20 cellular contexts compared by ENCODE assay signal in genomic region chr10:119742988-119743646, GRCh38. TPM values are rescaled to one million over a fixed set of nuclear protein-coding genes. Genes with fewer than 3 reads are reported as not detected.
DNase-seq lines count a peak whose midpoint lies in the region; ATAC-seq, FAIRE-seq and TF ChIP-seq lines count a peak whose summit lies in the region.
"Had no signal": no experiment of that assay in that cellular context is flagged by ENCODE, and none has a peak within 500 bp of the region (broad histone marks: within the 10 kb centered on the region; RNA-seq: fewer than 3 reads in every experiment).

No MANE protein-coding gene starts in this region.

- CTCF ChIA-PET in K562 (lab: Yijun Ruan, JAX; ENCODE audit: low intra/inter-chr PET ratio): no interaction called here
- CTCF ChIA-PET in activated CD8-positive, alpha-beta memory T cell treated with anti-CD3 and anti-CD28 coated beads, Interleukin-2, amount 10 ng/mL, durations not matched to agents 7 days and 5 days (lab: Charles Lee): interaction anchor here (1.0 to 1.5 kb wide), 3 partner anchors 10 to 57 kb away, joined by 3 to 4 read pairs (median 4); no protein-coding TSS in a partner anchor

- H3K9me3 ChIP-seq in K562 (replicated peaks; ENCODE audit: control insufficient read depth, insufficient read depth, low read depth, low read length) (no peaks in the 10 kb centered on the region), right lobe of liver (no peaks in the 10 kb centered on the region), tibial nerve (no peaks in the 10 kb centered on the region)
- H3K9me3 ChIP-seq: ascending aorta, neutrophil had no signal

- H3K9me1 ChIP-seq in K562 (ENCODE audit: control insufficient read depth, insufficient read depth, low read length): no peaks in the 10 kb centered on the region

- H3K9me3 Mint-ChIP-seq in activated naive CD4-positive, alpha-beta T cell treated with anti-CD3 and anti-CD28 coated beads, Interleukin-2, amount 50 U/mL, for 24 hours: no peaks in the 10 kb centered on the region
- H3K9me3 Mint-ChIP-seq in activated naive CD4-positive, alpha-beta T cell treated with anti-CD3 and anti-CD28 coated beads, Interleukin-2, amount 50 U/mL, for 72 hours: no peaks in the 10 kb centered on the region
- no peaks in the 10 kb centered on the region for H3K9me3 Mint-ChIP-seq in activated CD8-positive, alpha-beta memory T cell treated with anti-CD3 and anti-CD28 coated beads, Interleukin-2, amount 10 ng/mL, durations not matched to agents 7 days and 5 days (ENCODE audit: low read depth)

- no peak for TF ChIP-seq CTCF in K562 (IDR thresholded peaks at IDR 0.05 in 2 of 3, conservative IDR thresholded peaks at IDR 0.05 in 1 of 3; ENCODE audit: insufficient read depth in 2 of 3, low read depth in 1 of 3, low read length in 3 of 3)
- TF ChIP-seq CTCF in right lobe of liver (IDR thresholded peaks at IDR 0.05): no peak
- TF ChIP-seq CTCF in tibial nerve (IDR thresholded peaks at IDR 0.05): no peak

- H3K4me1 ChIP-seq in K562 (replicated peaks in 1 of 2; ENCODE audit: control insufficient read depth in 2 of 2, insufficient read depth in 2 of 2, low read length in 2 of 2) (peaks cover 0 to 9% of the 10 kb centered on the region in 2 experiments; a peak in 3 of 5 replicates), right lobe of liver (no peaks in the 10 kb centered on the region), tibial nerve (peaks cover 0 to 48% (median 31%) of the 10 kb centered on the region in 4 donors)

- TF ChIP-seq RAD21 in K562 (CRISPR knock-in tag; conservative IDR thresholded peaks at IDR 0.05 in 1 of 2, IDR thresholded peaks at IDR 0.05 in 1 of 2): no peak

- intact Hi-C loops in K562 (cut with micrococcal nuclease): no loop called here
- intact Hi-C loops in right lobe of liver (cut with DNase I): no loop called here

- H4K20me1 ChIP-seq in K562 (replicated peaks; ENCODE audit: control insufficient read depth, insufficient read depth, low read length): no peaks in the 10 kb centered on the region

- no peaks in the 10 kb centered on the region for H3K27me3 ChIP-seq in K562 (ENCODE audit: control insufficient read depth in 2 of 2, insufficient read depth in 2 of 2, low read length in 2 of 2)
- H3K27me3 ChIP-seq in right lobe of liver: no peaks in the 10 kb centered on the region
- no peaks in the 10 kb centered on the region for H3K27me3 ChIP-seq in tibial nerve
- H3K27me3 ChIP-seq: ascending aorta, neutrophil had no signal

- H3K27ac ChIP-seq in K562 (ENCODE audit: extremely low read depth, low read depth, low read length) (no peak overlapping the region), right lobe of liver (no peak overlapping the region), tibial nerve (peak overlapping the region in 3 of 4 donors; percentile 7 to 80 (median 55))
- H3K27ac ChIP-seq: ascending aorta, neutrophil, RWPE1 had no signal

- no peaks in the 10 kb centered on the region for H3K79me2 ChIP-seq in K562 (ENCODE audit: control insufficient read depth, insufficient read depth, low read length)

- ATAC-seq in activated naive CD4-positive, alpha-beta T cell treated with anti-CD3 and anti-CD28 coated beads, Interleukin-2, amount 50 U/mL, for 72 hours: no peak
- ATAC-seq in K562: no peak
- peak; percentile 36 to 98 (median 51) for ATAC-seq in right lobe of liver
- no peak for ATAC-seq in activated CD8-positive, alpha-beta memory T cell treated with anti-CD3 and anti-CD28 coated beads, Interleukin-2, amount 10 ng/mL, durations not matched to agents 7 days and 5 days

- H3K4me1 Mint-ChIP-seq in activated naive CD4-positive, alpha-beta T cell treated with anti-CD3 and anti-CD28 coated beads, Interleukin-2, amount 50 U/mL, for 24 hours: peaks cover 47% of the 10 kb centered on the region
- peaks cover 16% of the 10 kb centered on the region for H3K4me1 Mint-ChIP-seq in activated CD8-positive, alpha-beta memory T cell treated with anti-CD3 and anti-CD28 coated beads, Interleukin-2, amount 10 ng/mL, durations not matched to agents 7 days and 5 days

- no peaks in the 10 kb centered on the region for H3K27me3 Mint-ChIP-seq in activated naive CD4-positive, alpha-beta T cell treated with anti-CD3 and anti-CD28 coated beads, Interleukin-2, amount 50 U/mL, for 24 hours
- H3K27me3 Mint-ChIP-seq in activated CD8-positive, alpha-beta memory T cell treated with anti-CD3 and anti-CD28 coated beads, Interleukin-2, amount 10 ng/mL, durations not matched to agents 7 days and 5 days: no peaks in the 10 kb centered on the region

- H3K36me3 Mint-ChIP-seq in activated naive CD4-positive, alpha-beta T cell treated with anti-CD3 and anti-CD28 coated beads, Interleukin-2, amount 50 U/mL, for 24 hours: peaks cover 8% of the 10 kb centered on the region
- H3K36me3 Mint-ChIP-seq in activated naive CD4-positive, alpha-beta T cell treated with anti-CD3 and anti-CD28 coated beads, Interleukin-2, amount 50 U/mL, for 72 hours: peaks cover 0 to 11% of the 10 kb centered on the region in 2 donors
- H3K36me3 Mint-ChIP-seq in activated CD8-positive, alpha-beta memory T cell treated with anti-CD3 and anti-CD28 coated beads, Interleukin-2, amount 10 ng/mL, durations not matched to agents 7 days and 5 days: peaks cover 4% of the 10 kb centered on the region

- no peak for FAIRE-seq in K562 (lab: Jason Lieb, UNC)
- FAIRE-seq: frontal cortex, H54 had no signal

- no peaks in the 10 kb centered on the region for H3K36me3 ChIP-seq in K562 (ENCODE audit: control insufficient read depth, insufficient read depth, low read length)
- no peaks in the 10 kb centered on the region for H3K36me3 ChIP-seq in right lobe of liver
- H3K36me3 ChIP-seq in tibial nerve: no peaks in the 10 kb centered on the region
- H3K36me3 ChIP-seq: ascending aorta, neutrophil had no signal

- no peak for DNase-seq in activated naive CD4-positive, alpha-beta T cell treated with anti-CD3 and anti-CD28 coated beads, Interleukin-2, amount 50 U/mL, for 72 hours (ENCODE audit: low spot score in 2 of 2)
- DNase-seq in K562 (ENCODE audit: extremely low read depth in 1 of 4, low spot score in 3 of 4) (no peak), right lobe of liver (peak in 1 of 3 donors; percentile 33), tibial nerve (ENCODE audit: low spot score in 2 of 2) (no peak), NK-92 (lab: John Stamatoyannopoulos, UW; ENCODE audit: unreplicated experiment) (no peak)
- no peak for DNase-seq in activated CD8-positive, alpha-beta memory T cell treated with anti-CD3 and anti-CD28 coated beads, Interleukin-2, amount 10 ng/mL, durations not matched to agents 7 days and 5 days
- no peak for DNase-seq in stimulated activated CD4-positive, alpha-beta T cell treated with anti-CD3 and anti-CD28 coated beads, Interleukin-2, amount 100 ng/mL, for 48 hours
- DNase-seq: activated CD4-positive, alpha-beta T cell treated with anti-CD3 and anti-CD28 coated beads, Interleukin-2, amount 50 U/mL, for 1 hour; effector CD8-positive, alpha-beta T cell; NCI-H1930; NCI-H526 treated with DMSO at 0.1 percent for 48 hours; stimulated activated CD4-positive, alpha-beta T cell treated with anti-CD3 and anti-CD28 coated beads, Interleukin-12 subunit alpha, Interleukin-12 subunit beta, amount 100 ng/mL, for 4 hours; substantia nigra; T-helper 9 cell had no signal

- H3K4me2 ChIP-seq in K562 (ENCODE audit: insufficient read depth, low read length): no peak overlapping the region

- BruUV-seq in K562 (replicated peaks; lab: Mats Ljungman, UMichigan): no TSS peak

- TF ChIP-seq EP300 in K562 (IDR thresholded peaks at IDR 0.05; ENCODE audit: low read length): no peak
- TF ChIP-seq EP300 in tibial nerve (IDR thresholded peaks at IDR 0.05): no peak

- H3K9ac ChIP-seq in K562 (ENCODE audit: insufficient read depth in 1 of 2, low read depth in 2 of 2, low read length in 2 of 2): no peak overlapping the region

- H3K27ac Mint-ChIP-seq in activated naive CD4-positive, alpha-beta T cell treated with anti-CD3 and anti-CD28 coated beads, Interleukin-2, amount 50 U/mL, for 24 hours: peak overlapping the region; percentile 74
- H3K27ac Mint-ChIP-seq in activated naive CD4-positive, alpha-beta T cell treated with anti-CD3 and anti-CD28 coated beads, Interleukin-2, amount 50 U/mL, for 72 hours: no peak overlapping the region
- no peak overlapping the region for H3K27ac Mint-ChIP-seq in activated CD8-positive, alpha-beta memory T cell treated with anti-CD3 and anti-CD28 coated beads, Interleukin-2, amount 10 ng/mL, durations not matched to agents 7 days and 5 days

- H3K4me3 ChIP-seq in K562: no peak overlapping the region
- H3K4me3 ChIP-seq in right lobe of liver: no peak overlapping the region
- no peak overlapping the region for H3K4me3 ChIP-seq in tibial nerve
- H3K4me3 ChIP-seq: ascending aorta had no signal

- in situ Hi-C loops in K562 (cut with MboI): no loop called here

- WGBS in K562 (ENCODE audit: insufficient coverage, low coverage, missing lambda C conversion rate): 19% methylated on average over 5 of the region's 6 CpGs
- WGBS in right lobe of liver (ENCODE audit: insufficient coverage, low coverage, low lambda C conversion rate, missing lambda C conversion rate): 25% methylated on average over 6 of the region's 6 CpGs
- 16 to 20% methylated on average over 6 of the region's 6 CpGs for WGBS in tibial nerve, 2 donors

- POLR2A ChIA-PET in K562 (lab: Yijun Ruan, JAX): interaction anchor here (0.6 to 2.4 kb wide), 3 partner anchors 8 to 149 kb away, joined by 3 to 7 read pairs (median 3); partner anchors contain the start of gene SEC23IP

- TF ChIP-seq POLR2A in K562 (conservative IDR thresholded peaks at IDR 0.05): no peak
- no peak for TF ChIP-seq POLR2A in right lobe of liver (IDR thresholded peaks at IDR 0.05)
- TF ChIP-seq POLR2A in tibial nerve (IDR thresholded peaks at IDR 0.05): no peak

- H2AFZ ChIP-seq in K562 (ENCODE audit: low read depth, low read length): no peak overlapping the region

- no peak overlapping the region for H3K4me3 Mint-ChIP-seq in activated naive CD4-positive, alpha-beta T cell treated with anti-CD3 and anti-CD28 coated beads, Interleukin-2, amount 50 U/mL, for 24 hours
- H3K4me3 Mint-ChIP-seq in activated CD8-positive, alpha-beta memory T cell treated with anti-CD3 and anti-CD28 coated beads, Interleukin-2, amount 10 ng/mL, durations not matched to agents 7 days and 5 days: no peak overlapping the region

RNA-seq across cellular contexts. Expression of gene INPP5F, which starts 17.3 kb away (rescaled TPM):
- total RNA-seq in activated naive CD4-positive, alpha-beta T cell treated with anti-CD3 and anti-CD28 coated beads, Interleukin-2, amount 50 U/mL, for 72 hours: 10 to 100 TPM; 23.0 to 27.3 TPM
- total RNA-seq in K562 (2011; cell fraction: chromatin; rRNA removed; ENCODE audit: low replicate concordance): 8.9 and 19.4 TPM in 2 replicates
- total RNA-seq in K562 (2011; cell fraction: nucleolus; rRNA removed): 2.9 and 3.0 TPM in 2 replicates
- 6.8 and 9.2 TPM in 2 replicates for total RNA-seq in K562 (2011; cell fraction: nucleoplasm; rRNA removed)
- total RNA-seq in K562 (2014; rRNA removed) (3.3 and 3.7 TPM in 2 replicates), K562 (2014; rRNA removed; fragmentation: Illumina TruSeq; extraction: Trizol) (5.6 and 7.3 TPM in 2 replicates), K562 (2015; rRNA removed; fragmentation: Illumina TruSeq; extraction: Trizol) (5.3 and 5.9 TPM in 2 replicates), K562 (2021) (5.4 and 6.3 TPM in 2 replicates), right lobe of liver (1 to 10 TPM; 2.0 to 3.9 (median 2.5) TPM), tibial nerve (10 to 100 TPM; 22.7 to 39.8 (median 36.4) TPM)
- polyA plus RNA-seq in K562 (2011; rRNA removed) (5.0 and 6.4 TPM in 2 replicates), K562 (2014; fragmentation: Illumina TruSeq; extraction: Trizol) (5.7 and 6.0 TPM in 2 replicates), K562 (2014; fragmentation: Nextera tagmentation; extraction: Ambion mirVana) (1 to 10 TPM; 1.6 to 1.7 TPM), K562 (2014; rRNA removed) (5.7 and 6.1 TPM in 2 replicates)
- polyA plus RNA-seq in K562 (2011; cell fraction: cytosol; rRNA removed): 1.8 and 3.4 TPM in 2 replicates
- polyA plus RNA-seq in K562 (2011; cell fraction: nucleus; rRNA removed): 5.3 and 5.7 TPM in 2 replicates
- 4.1 and 5.4 TPM in 2 replicates for polyA plus RNA-seq in K562 (2012)
- 6.6 and 9.7 TPM in 2 replicates for polyA minus RNA-seq in K562 (2011; rRNA and poly(A)+ RNA removed)
- 3.0 and 3.6 TPM in 2 replicates for polyA minus RNA-seq in K562 (2011; cell fraction: cytosol; rRNA and poly(A)+ RNA removed)
- 4.0 and 10.0 TPM in 2 replicates for polyA minus RNA-seq in K562 (2011; cell fraction: nucleus; rRNA and poly(A)+ RNA removed)
- total RNA-seq in activated CD8-positive, alpha-beta memory T cell treated with anti-CD3 and anti-CD28 coated beads, Interleukin-2, amount 10 ng/mL, durations not matched to agents 7 days and 5 days: 10 to 100 TPM; 17.4 to 32.0 TPM

Comparison
In these comparisons a context has a peak if more than half of its experiments do, and no peak if none do; other contexts are left out.
1. ATAC-seq: peak in right lobe of liver (4 of 4); none in activated naive CD4-positive, alpha-beta T cell treated with anti-CD3 and anti-CD28 coated beads, Interleukin-2, amount 50 U/mL, for 72 hours (0 of 2), K562 (single experiment) and activated CD8-positive, alpha-beta memory T cell treated with anti-CD3 and anti-CD28 coated beads, Interleukin-2, amount 10 ng/mL, durations not matched to agents 7 days and 5 days (single experiment).
2. H3K27ac ChIP-seq: peak in tibial nerve (3 of 4); none in K562 (single experiment) and right lobe of liver (0 of 3).